Comparison of ENCODE assay signal across 8 cellular contexts in genomic region chr11:72751293-72752087, GRCh38. TPM values are rescaled to one million over a fixed set of nuclear protein-coding genes. Genes with fewer than 3 reads are reported as not detected.
DNase-seq lines count a peak whose midpoint lies in the region; ATAC-seq, FAIRE-seq and TF ChIP-seq lines count a peak whose summit lies in the region.

No MANE protein-coding gene starts in this region.

- H3K4me1 Mint-ChIP-seq in astrocyte (ENCODE audit: low read depth, unreplicated experiment): peaks cover 10% of the 10 kb centered on the region

- H3K9ac ChIP-seq in HUES6 (ENCODE audit: low read length) (peak overlapping the region; percentile 80), astrocyte (ENCODE audit: low read length) (peak overlapping the region; percentile 77)

- no peak for FAIRE-seq in astrocyte (lab: Jason Lieb, UNC)
- FAIRE-seq in urothelium cell line (lab: Jason Lieb, UNC): no peak

- H3K27ac ChIP-seq in HUES6 (ENCODE audit: low read depth, low read length): peak overlapping the region; percentile 70; the same call in 1 of the 2 replicates
- no peak overlapping the region for H3K27ac ChIP-seq in astrocyte (ENCODE audit: low read depth, low read length)
- H3K27ac ChIP-seq in right lobe of liver: peak overlapping the region; percentile 18 to 30 (median 21)

- TF ChIP-seq POLR2A in right lobe of liver (IDR thresholded peaks at IDR 0.05): no peak

- H3K4me3 ChIP-seq in BE2C (ENCODE audit: low read depth, low read length) (peak overlapping the region; percentile 69), HUES6 (ENCODE audit: low read depth, low read length) (peak overlapping the region; percentile 85), astrocyte (ENCODE audit: insufficient read depth, low read depth, low read length) (peak overlapping the region; percentile 65), right lobe of liver (peak overlapping the region; percentile 57 to 62 (median 62))

- no peaks in the 10 kb centered on the region for H3K36me3 ChIP-seq in BE2C
- H3K36me3 ChIP-seq in HUES6 (ENCODE audit: control insufficient read depth, insufficient read depth, low read length): peaks cover 10% of the 10 kb centered on the region; the same call in 1 of the 2 replicates
- H3K36me3 ChIP-seq in astrocyte (ENCODE audit: insufficient read depth, low read length): no peaks in the 10 kb centered on the region
- peaks cover 0 to 22% (median 11%) of the 10 kb centered on the region in 4 donors for H3K36me3 ChIP-seq in right lobe of liver

- H3K79me2 ChIP-seq in astrocyte (ENCODE audit: insufficient read depth, low read length): peaks cover 19% of the 10 kb centered on the region

- peak overlapping the region; percentile 34 for H3K27ac Mint-ChIP-seq in astrocyte (ENCODE audit: unreplicated experiment)

- peak overlapping the region; percentile 64 for H2AFZ ChIP-seq in astrocyte (ENCODE audit: low read depth, low read length)

- peak overlapping the region; percentile 92 for H3K4me2 ChIP-seq in astrocyte (ENCODE audit: low read length)

- ATAC-seq in right lobe of liver (no peak), HG03039 (IDR thresholded peaks at IDR 0.05; ENCODE audit: unreplicated experiment) (no peak), HG02840 (IDR thresholded peaks at IDR 0.05; ENCODE audit: low FRiP score, unreplicated experiment) (no peak)

- H4K20me1 ChIP-seq in astrocyte (ENCODE audit: insufficient read depth, low read length): peaks cover 39% of the 10 kb centered on the region

- intact Hi-C loops in right lobe of liver (cut with DNase I): no loop called here

- H3K4me1 ChIP-seq in BE2C (peaks cover 3% of the 10 kb centered on the region; the same call in 1 of the 2 replicates), HUES6 (ENCODE audit: control insufficient read depth, insufficient read depth, low read length) (peaks cover 40% of the 10 kb centered on the region), astrocyte (ENCODE audit: insufficient read depth, low read length) (peaks cover 19% of the 10 kb centered on the region), right lobe of liver (peaks cover 0 to 31% (median 6%) of the 10 kb centered on the region in 4 donors)

- H3K27me3 ChIP-seq in BE2C (no peaks in the 10 kb centered on the region), HUES6 (ENCODE audit: control insufficient read depth, insufficient read depth, low read length) (no peaks in the 10 kb centered on the region), astrocyte (ENCODE audit: insufficient read depth, low read length) (no peaks in the 10 kb centered on the region), right lobe of liver (no peaks in the 10 kb centered on the region)

- TF ChIP-seq CTCF in BE2C (IDR thresholded peaks at IDR 0.05; ENCODE audit: low read depth, low read length) (no peak), astrocyte (IDR thresholded peaks at IDR 0.05; ENCODE audit: insufficient read depth, low read depth, low read length) (no peak), right lobe of liver (IDR thresholded peaks at IDR 0.05) (no peak)

- no peaks in the 10 kb centered on the region for H3K27me3 Mint-ChIP-seq in astrocyte (ENCODE audit: low read depth, unreplicated experiment)

- DNase-seq in BE2C: no peak
- DNase-seq in astrocyte (ENCODE audit: low read depth): no peak
- no peak for DNase-seq in right lobe of liver
- peak; percentile 36 for DNase-seq in urothelium cell line (ENCODE audit: low spot score)
- DNase-seq in stimulated activated CD4-positive, alpha-beta T cell treated with anti-CD3 and anti-CD28 coated beads, Interleukin-2, amount 100 ng/mL, for 48 hours: no peak

- H3K9me3 ChIP-seq in BE2C (no peaks in the 10 kb centered on the region), HUES6 (ENCODE audit: control insufficient read depth, insufficient read depth, low read depth, low read length) (no peaks in the 10 kb centered on the region), astrocyte (ENCODE audit: insufficient read depth, low read depth, low read length) (no peaks in the 10 kb centered on the region), right lobe of liver (no peaks in the 10 kb centered on the region)

- H3K4me3 Mint-ChIP-seq in astrocyte (ENCODE audit: unreplicated experiment): peak overlapping the region; percentile 88

- peaks cover 20% of the 10 kb centered on the region for H3K36me3 Mint-ChIP-seq in astrocyte (ENCODE audit: low read depth, unreplicated experiment)

- 39% methylated on average over 3 of the region's 18 CpGs for WGBS in right lobe of liver (ENCODE audit: insufficient coverage, low coverage, low lambda C conversion rate, missing lambda C conversion rate)

- no peaks in the 10 kb centered on the region for H3K9me3 Mint-ChIP-seq in astrocyte (ENCODE audit: unreplicated experiment)

RNA-seq across cellular contexts. Expression of gene ARAP1, which starts 0.7 kb away (rescaled TPM):
- 43.3 TPM for polyA plus RNA-seq in BE2C (2012; ENCODE audit: insufficient read depth, insufficient read length, low read depth)
- total RNA-seq in astrocyte (31.9 and 33.8 TPM in 2 replicates), right lobe of liver (10 to 100 TPM; 32.9 to 76.7 (median 41.2) TPM)

RNA-seq across cellular contexts. Expression of gene STARD10, which starts 42.4 kb away (rescaled TPM):
- 71.9 TPM for polyA plus RNA-seq in BE2C (2012; ENCODE audit: insufficient read depth, insufficient read length, low read depth)
- 38.4 and 42.3 TPM in 2 replicates for total RNA-seq in astrocyte
- 100 to 1,000 TPM; 282 to 525 (median 330) TPM for total RNA-seq in right lobe of liver
